Comparison of ENCODE assay signal across 23 cellular contexts in genomic region chr14:24369907-24370687, GRCh38. TPM values are rescaled to one million over a fixed set of nuclear protein-coding genes. Genes with fewer than 3 reads are reported as not detected.
DNase-seq lines count a peak whose midpoint lies in the region; ATAC-seq, FAIRE-seq and TF ChIP-seq lines count a peak whose summit lies in the region.
"Had no signal": no experiment of that assay in that cellular context is flagged by ENCODE, and none has a peak within 500 bp of the region (broad histone marks: within the 10 kb centered on the region; RNA-seq: fewer than 3 reads in every experiment).

No MANE protein-coding gene starts in this region.

- H3K23ac ChIP-seq in mesenchymal stem cell (ENCODE audit: low read length in 2 of 2) = peak overlapping the region in 1 of 2 experiments; percentile 54

- no peaks in the 10 kb centered on the region for H3K27me3 Mint-ChIP-seq in astrocyte (ENCODE audit: low read depth, unreplicated experiment)

- no peak overlapping the region for H2AK5ac ChIP-seq in mesenchymal stem cell (ENCODE audit: low read length, severe bottlenecking)

- no peak overlapping the region for H3K4ac ChIP-seq in mesenchymal stem cell (ENCODE audit: low read depth in 1 of 2, low read length in 2 of 2)

- no peak overlapping the region for H3K18ac ChIP-seq in mesenchymal stem cell (ENCODE audit: low read depth in 1 of 2, low read length in 2 of 2)

- H2BK12ac ChIP-seq in mesenchymal stem cell (ENCODE audit: low read length in 2 of 2) = peak overlapping the region in 1 of 2 experiments; percentile 38

- H3K36me3 ChIP-seq in astrocyte (ENCODE audit: insufficient read depth, low read length) (peaks cover 9% of the 10 kb centered on the region), mesenchymal stem cell (ENCODE audit: control insufficient read depth in 1 of 2, insufficient read depth in 2 of 2, low read depth in 1 of 2, low read length in 2 of 2) (peaks cover 37 to 54% of the 10 kb centered on the region in 2 experiments), stomach smooth muscle (ENCODE audit: control insufficient read depth in 2 of 2, insufficient read depth in 2 of 2, low read length in 2 of 2) (peaks cover 21% of the 10 kb centered on the region in 2 donors), gastrocnemius medialis (no peaks in the 10 kb centered on the region)
- H3K36me3 ChIP-seq: left lung had no signal

- H4K8ac ChIP-seq in mesenchymal stem cell (ENCODE audit: low read length) = no peak overlapping the region

- in situ Hi-C loops in G401 (cut with HindIII; ENCODE audit: low sequenced_read_pairs) (no loop called here), gastrocnemius medialis (cut with MboI; ENCODE audit: low sequenced_read_pairs in 4 of 4) (loop anchor here in 1 of 4 donors (5.0 kb wide), 1 partner anchor 62 kb away; no protein-coding TSS in a partner anchor)

- no peaks in the 10 kb centered on the region for H3K79me2 ChIP-seq in astrocyte (ENCODE audit: insufficient read depth, low read length)

- peak; percentile 35 for DNase-seq in G401 (ENCODE audit: low spot score)
- no peak for DNase-seq in astrocyte (ENCODE audit: low read depth)
- DNase-seq in mesenchymal stem cell = no peak
- no peak for DNase-seq in GM19240 (ENCODE audit: insufficient read length, low spot score)
- no peak for DNase-seq in gastrocnemius medialis
- DNase-seq in stimulated activated CD4-positive, alpha-beta T cell treated with anti-CD3 and anti-CD28 coated beads, Interleukin-4, amount 100 ng/mL, for 1 hour = no peak
- DNase-seq: activated B cell treated with CpG ODN at 0.5 μM for 24 hours; activated CD8-positive, alpha-beta T cell treated with anti-CD3 and anti-CD28 coated beads for 36 hours; activated naive CD4-positive, alpha-beta T cell treated with anti-CD3 and anti-CD28 coated beads for 36 hours; activated T-cell treated with anti-CD3 and anti-CD28 coated beads, Interleukin-2, amount 50 U/mL, for 1 hour; cerebellar nuclear complex; DMS53; GOT3; NCI-H1092; NCI-H2029; NCI-H226 had no signal

- H2BK5ac ChIP-seq in mesenchymal stem cell (ENCODE audit: low read depth, low read length, poor library complexity, severe bottlenecking) = no peak overlapping the region

- H3K4me1 Mint-ChIP-seq in astrocyte (ENCODE audit: low read depth, unreplicated experiment) = peaks cover 18% of the 10 kb centered on the region

- peak overlapping the region in 1 of 2 experiments; percentile 63 for H3K14ac ChIP-seq in mesenchymal stem cell (ENCODE audit: low read length in 2 of 2)

- 93% methylated on average over 32 of the region's 32 CpGs for WGBS in mesenchymal stem cell

- TF ChIP-seq CTCF in astrocyte (IDR thresholded peaks at IDR 0.05; ENCODE audit: insufficient read depth, low read depth, low read length) (no peak), gastrocnemius medialis (IDR thresholded peaks at IDR 0.05 in 4 of 5, conservative IDR thresholded peaks at IDR 0.05 in 1 of 5) (no peak)

- H2BK15ac ChIP-seq in mesenchymal stem cell (ENCODE audit: low read depth, poor library complexity, severe bottlenecking) = no peak overlapping the region

- no peak overlapping the region for H3K27ac Mint-ChIP-seq in astrocyte (ENCODE audit: unreplicated experiment)
- H3K27ac Mint-ChIP-seq: activated CD8-positive, alpha-beta T cell treated with anti-CD3 and anti-CD28 coated beads for 36 hours; activated naive CD4-positive, alpha-beta T cell treated with anti-CD3 and anti-CD28 coated beads for 36 hours; T-helper 2 cell treated with Interferon-gamma antibody and Interleukin-4, amounts not matched to agents 5 μg/mL and 100 μg/mL, for 36 hours had no signal

- H4K20me1 ChIP-seq in astrocyte (ENCODE audit: insufficient read depth, low read length) = peaks cover 23% of the 10 kb centered on the region

- peaks cover 20% of the 10 kb centered on the region for H3K36me3 Mint-ChIP-seq in astrocyte (ENCODE audit: low read depth, unreplicated experiment)

- ATAC-seq in GM18505 (IDR thresholded peaks at IDR 0.05; ENCODE audit: unreplicated experiment) = no peak
- no peak for ATAC-seq in gastrocnemius medialis
- ATAC-seq: activated CD8-positive, alpha-beta T cell treated with anti-CD3 and anti-CD28 coated beads for 36 hours; GM12878; left lung had no signal

- no peak overlapping the region for H4K91ac ChIP-seq in mesenchymal stem cell (ENCODE audit: low read length)

- no peak overlapping the region for H2BK120ac ChIP-seq in mesenchymal stem cell (ENCODE audit: low read depth, low read length)

- H3K27ac ChIP-seq in astrocyte (ENCODE audit: low read depth, low read length) (no peak overlapping the region), mesenchymal stem cell (ENCODE audit: low read length, poor library complexity, severe bottlenecking) (no peak overlapping the region), stomach smooth muscle (ENCODE audit: low read length) (peak overlapping the region; percentile 99), gastrocnemius medialis (no peak overlapping the region)
- H3K27ac ChIP-seq: KMS-11 had no signal

- no peaks in the 10 kb centered on the region for H3K9me3 Mint-ChIP-seq in astrocyte (ENCODE audit: unreplicated experiment)
- H3K9me3 Mint-ChIP-seq: activated B cell treated with CpG ODN at 0.5 μM for 24 hours; activated CD8-positive, alpha-beta T cell treated with anti-CD3 and anti-CD28 coated beads for 36 hours; activated naive CD4-positive, alpha-beta T cell treated with anti-CD3 and anti-CD28 coated beads for 36 hours; T-helper 2 cell treated with Interferon-gamma antibody and Interleukin-4, amounts not matched to agents 5 μg/mL and 100 μg/mL, for 36 hours had no signal

- no peaks in the 10 kb centered on the region for H3K9me3 ChIP-seq in astrocyte (ENCODE audit: insufficient read depth, low read depth, low read length)
- no peaks in the 10 kb centered on the region for H3K9me3 ChIP-seq in mesenchymal stem cell (ENCODE audit: control insufficient read depth, low read length)
- no peaks in the 10 kb centered on the region for H3K9me3 ChIP-seq in stomach smooth muscle (ENCODE audit: control insufficient read depth in 2 of 2, low read length in 2 of 2)
- H3K9me3 ChIP-seq in gastrocnemius medialis = no peaks in the 10 kb centered on the region
- H3K9me3 ChIP-seq: left lung had no signal

- H2AFZ ChIP-seq in astrocyte (ENCODE audit: low read depth, low read length) = no peak overlapping the region
- no peak overlapping the region for H2AFZ ChIP-seq in mesenchymal stem cell (ENCODE audit: low read depth, low read length)

- peak overlapping the region; percentile 60 for H3K4me3 Mint-ChIP-seq in astrocyte (ENCODE audit: unreplicated experiment)
- H3K4me3 Mint-ChIP-seq: activated naive CD4-positive, alpha-beta T cell treated with anti-CD3 and anti-CD28 coated beads for 36 hours; T-helper 2 cell treated with Interferon-gamma antibody and Interleukin-4, amounts not matched to agents 5 μg/mL and 100 μg/mL, for 36 hours had no signal

- FAIRE-seq in astrocyte (lab: Jason Lieb, UNC) = no peak
- FAIRE-seq: GM12878 had no signal

- H3K79me1 ChIP-seq in mesenchymal stem cell (replicated peaks; ENCODE audit: low read length, poor library complexity, severe bottlenecking) = peaks cover 12% of the 10 kb centered on the region

- H3K27me3 ChIP-seq in astrocyte (ENCODE audit: insufficient read depth, low read length) (no peaks in the 10 kb centered on the region), mesenchymal stem cell (ENCODE audit: control insufficient read depth in 1 of 2, insufficient read depth in 1 of 2, low read length in 2 of 2) (no peaks in the 10 kb centered on the region), stomach smooth muscle (ENCODE audit: control insufficient read depth in 1 of 2, insufficient read depth in 2 of 2, low read length in 2 of 2) (no peaks in the 10 kb centered on the region), gastrocnemius medialis (peaks cover 34 to 43% (median 39%) of the 10 kb centered on the region in 3 donors)

- intact Hi-C loops in gastrocnemius medialis (cut with DNase I; ENCODE audit: low total_unique reads) = loop anchor here (5.0 kb wide), 1 partner anchor 32 kb away; no protein-coding TSS in a partner anchor

- peaks cover 19% of the 10 kb centered on the region for H3K4me1 ChIP-seq in astrocyte (ENCODE audit: insufficient read depth, low read length)
- peaks cover 33% of the 10 kb centered on the region for H3K4me1 ChIP-seq in mesenchymal stem cell (ENCODE audit: control insufficient read depth, insufficient read depth, low read depth, low read length)
- peaks cover 39% of the 10 kb centered on the region for H3K4me1 ChIP-seq in stomach smooth muscle (ENCODE audit: control insufficient read depth, insufficient read depth, low read length)
- peaks cover 7 to 14% of the 10 kb centered on the region in 2 donors for H3K4me1 ChIP-seq in gastrocnemius medialis

- no peak overlapping the region for H3K9ac ChIP-seq in astrocyte (ENCODE audit: low read length)
- H3K9ac ChIP-seq in mesenchymal stem cell (ENCODE audit: low read length) = peak overlapping the region; percentile 98
- no peak overlapping the region for H3K9ac ChIP-seq in stomach smooth muscle (ENCODE audit: low read length in 2 of 2)
- H3K9ac ChIP-seq: KMS-11 had no signal

- TF ChIP-seq POLR2A in GM18505 (IDR thresholded peaks at IDR 0.05; ENCODE audit: borderline replicate concordance, extremely low read depth, insufficient read depth, insufficient read length) = no peak
- TF ChIP-seq POLR2A in gastrocnemius medialis (IDR thresholded peaks at IDR 0.05) = no peak

- H3K4me3 ChIP-seq in astrocyte (ENCODE audit: insufficient read depth, low read depth, low read length) (no peak overlapping the region), mesenchymal stem cell (ENCODE audit: insufficient read depth in 1 of 2, low read depth in 1 of 2, low read length in 2 of 2) (peak overlapping the region in 1 of 2 experiments; percentile 89), stomach smooth muscle (ENCODE audit: low read length in 2 of 2) (peak overlapping the region in 1 of 2 donors; percentile 3), gastrocnemius medialis (no peak overlapping the region)
- H3K4me3 ChIP-seq: GM12878 had no signal

- no peak overlapping the region for H3K4me2 ChIP-seq in astrocyte (ENCODE audit: low read length)
- no peak overlapping the region for H3K4me2 ChIP-seq in mesenchymal stem cell (ENCODE audit: low read length, poor library complexity, severe bottlenecking)
- H3K4me2 ChIP-seq: KMS-11 had no signal

RNA-seq across cellular contexts. Expression of gene NFATC4, which starts 2.1 kb away (rescaled TPM):
- 41.4 and 45.5 TPM in 2 replicates for total RNA-seq in G401 (2014; rRNA removed; shearing (Covaris generic))
- 61.9 and 73.9 TPM in 2 replicates for total RNA-seq in astrocyte
- 51.4 TPM for polyA plus RNA-seq in mesenchymal stem cell (2013, experiment 1 of 2)
- 48.4 TPM for polyA plus RNA-seq in mesenchymal stem cell (2013, experiment 2 of 2)
- 10 to 100 TPM in 1 of 4 donors, 1 to 10 TPM in 3; 4.6 to 13.2 (median 7.5) TPM for total RNA-seq in gastrocnemius medialis

RNA-seq across cellular contexts. Expression of gene NYNRIN, which starts 28.7 kb away (rescaled TPM):
- total RNA-seq in G401 (2014; rRNA removed; shearing (Covaris generic)) = 19.7 and 24.1 TPM in 2 replicates
- total RNA-seq in astrocyte (25.4 and 32.0 TPM in 2 replicates), gastrocnemius medialis (1 to 10 TPM in 3 of 4 donors, under 1 TPM in 1; 0.87 to 3.7 (median 2.1) TPM)
- 13.6 TPM for polyA plus RNA-seq in mesenchymal stem cell (2013, experiment 1 of 2)
- 12.7 TPM for polyA plus RNA-seq in mesenchymal stem cell (2013, experiment 2 of 2)

RNA-seq across cellular contexts. Expression of gene RIPK3, which starts 30.3 kb away (rescaled TPM):
- total RNA-seq in G401 (2014; rRNA removed; shearing (Covaris generic)) = not detected in 2 replicates
- 0.58 and 0.95 TPM in 2 replicates for total RNA-seq in astrocyte
- 3.3 TPM for polyA plus RNA-seq in mesenchymal stem cell (2013, experiment 1 of 2)
- polyA plus RNA-seq in mesenchymal stem cell (2013, experiment 2 of 2) = 2.8 TPM
- 1 to 10 TPM in 2 of 4 donors, under 1 TPM in 2; 0.66 to 1.6 (median 0.97) TPM for total RNA-seq in gastrocnemius medialis
- polyA plus RNA-seq: neural cell had no signal

RNA-seq across cellular contexts. Expression of gene ADCY4, which starts 35.2 kb away (rescaled TPM):
- not detected in 2 replicates for total RNA-seq in G401 (2014; rRNA removed; shearing (Covaris generic))
- total RNA-seq in astrocyte = 0.32 and 0.67 TPM in 2 replicates
- polyA plus RNA-seq in mesenchymal stem cell (2013, experiment 1 of 2) = 0.98 TPM
- polyA plus RNA-seq in mesenchymal stem cell (2013, experiment 2 of 2) = 0.86 TPM
- 10 to 100 TPM in 1 of 4 donors, 1 to 10 TPM in 3; 7.9 to 16.6 (median 8.7) TPM for total RNA-seq in gastrocnemius medialis
- polyA plus RNA-seq: neural cell had no signal

RNA-seq across cellular contexts. Expression of gene LTB4R, which starts 58.8 kb away (rescaled TPM):
- 1.6 and 5.7 TPM in 2 replicates for total RNA-seq in G401 (2014; rRNA removed; shearing (Covaris generic))
- total RNA-seq in astrocyte = 5.5 TPM in 2 replicates
- 2.9 TPM for polyA plus RNA-seq in mesenchymal stem cell (2013, experiment 1 of 2)
- 2.6 TPM for polyA plus RNA-seq in mesenchymal stem cell (2013, experiment 2 of 2)
- 1 to 10 TPM in 2 of 4 donors, under 1 TPM in 2; 0.13 to 2.2 (median 0.75) TPM for total RNA-seq in gastrocnemius medialis
